32 cellular contexts compared by ENCODE assay signal in genomic region chr12:12549426-12549825, GRCh38.
"Had no signal": no experiment of that assay in that cellular context is flagged by ENCODE, and none has a peak within 500 bp of the region (broad histone marks: within the 10 kb centered on the region; RNA-seq: fewer than 3 reads in every experiment).

No MANE protein-coding gene starts in this region.

- H3K9me3 Mint-ChIP-seq: activated CD4-positive, alpha-beta T cell treated with anti-CD3 and anti-CD28 coated beads, Interleukin-2, amount 10 ng/mL, durations not matched to agents 7 days and 5 days; activated naive CD8-positive, alpha-beta T cell treated with anti-CD3 and anti-CD28 coated beads for 36 hours; central memory CD8-positive, alpha-beta T cell had no signal

- H3K4me2 ChIP-seq: KMS-11, PC-9 had no signal

- H3K27ac ChIP-seq: cardiac muscle cell, KMS-11, PC-9, RWPE1 had no signal

- H3K36me3 ChIP-seq: cardiac muscle cell had no signal

- H2AFZ ChIP-seq: PC-9 had no signal

- H3K4me3 Mint-ChIP-seq: activated CD4-positive, alpha-beta T cell treated with anti-CD3 and anti-CD28 coated beads for 36 hours; activated CD4-positive, alpha-beta T cell treated with anti-CD3 and anti-CD28 coated beads, Interleukin-2, amount 10 ng/mL, durations not matched to agents 7 days and 5 days; activated CD8-positive, alpha-beta T cell treated with anti-CD3 and anti-CD28 coated beads, Interleukin-2, amount 10 ng/mL, durations not matched to agents 7 days and 5 days; activated naive CD8-positive, alpha-beta T cell treated with anti-CD3 and anti-CD28 coated beads for 36 hours; central memory CD8-positive, alpha-beta T cell had no signal

- H3K4me1 Mint-ChIP-seq: central memory CD8-positive, alpha-beta T cell had no signal

- FAIRE-seq: RCC 7860, TTC549 had no signal

- ATAC-seq: activated CD4-positive, alpha-beta T cell treated with anti-CD3 and anti-CD28 coated beads for 36 hours; activated CD8-positive, alpha-beta T cell treated with anti-CD3 and anti-CD28 coated beads, Interleukin-2, amount 10 ng/mL, durations not matched to agents 7 days and 5 days; Right ventricle myocardium inferior; SK-N-SH treated with all-trans-retinoic acid at 6 μM for 48 hours had no signal

- H3K27ac Mint-ChIP-seq: activated CD4-positive, alpha-beta T cell treated with anti-CD3 and anti-CD28 coated beads, Interleukin-2, amount 10 ng/mL, durations not matched to agents 7 days and 5 days; activated CD8-positive, alpha-beta T cell treated with anti-CD3 and anti-CD28 coated beads, Interleukin-2, amount 10 ng/mL, durations not matched to agents 7 days and 5 days; activated naive CD8-positive, alpha-beta T cell treated with anti-CD3 and anti-CD28 coated beads for 36 hours had no signal

- DNase-seq: activated CD4-positive, alpha-beta T cell treated with anti-CD3 and anti-CD28 coated beads for 36 hours; activated CD4-positive, alpha-beta T cell treated with anti-CD3 and anti-CD28 coated beads, Interleukin-2, amount 10 ng/mL, durations not matched to agents 7 days and 5 days; activated CD4-positive, alpha-beta T cell treated with anti-CD3 and anti-CD28 coated beads, Interleukin-2, amount 50 U/mL, for 48 hours; activated CD8-positive, alpha-beta T cell treated with anti-CD3 and anti-CD28 coated beads, Interleukin-2, amount 10 ng/mL, durations not matched to agents 7 days and 5 days; activated effector memory CD4-positive, alpha-beta T cell treated with anti-CD3 and anti-CD28 coated beads, Interleukin-2, amount 50 U/mL, for 16 hours; activated naive CD4-positive, alpha-beta T cell; activated naive CD4-positive, alpha-beta T cell treated with anti-CD3 and anti-CD28 coated beads, Interleukin-2, amount 50 U/mL, for 16 hours; activated naive CD8-positive, alpha-beta T cell treated with anti-CD3 and anti-CD28 coated beads for 36 hours; activated T-cell treated with anti-CD3 and anti-CD28 coated beads, Interleukin-2, amount 50 U/mL, for 48 hours; amniotic stem cell; aorta; MM.1S; MV-4-11; NCI-H1092; NCI-H1436 treated with DMSO at 0.1 percent for 48 hours; NCI-H1694 treated with DMSO at 0.1 percent for 48 hours; NCI-H2029; NCI-H510A; NCI-H526; NCI-H748 treated with DMSO at 0.1 percent for 48 hours; NK-92 treated with Interleukin-12 subunit alpha and Interleukin-12 subunit beta, amount 100 ng/mL, for 24 hours; PC-9; SIG-M5; T-helper 1 cell had no signal

- H3K27me3 ChIP-seq: cardiac muscle cell had no signal

- H3K4me3 ChIP-seq: cardiac muscle cell, PC-9 had no signal

- H3K9ac ChIP-seq: KMS-11 had no signal

- H3K27me3 Mint-ChIP-seq: activated CD4-positive, alpha-beta T cell treated with anti-CD3 and anti-CD28 coated beads for 36 hours; activated CD4-positive, alpha-beta T cell treated with anti-CD3 and anti-CD28 coated beads, Interleukin-2, amount 10 ng/mL, durations not matched to agents 7 days and 5 days; activated naive CD8-positive, alpha-beta T cell treated with anti-CD3 and anti-CD28 coated beads for 36 hours; central memory CD8-positive, alpha-beta T cell had no signal
